Comparison of ENCODE assay signal across 16 cellular contexts in the genomic region with DNA sequence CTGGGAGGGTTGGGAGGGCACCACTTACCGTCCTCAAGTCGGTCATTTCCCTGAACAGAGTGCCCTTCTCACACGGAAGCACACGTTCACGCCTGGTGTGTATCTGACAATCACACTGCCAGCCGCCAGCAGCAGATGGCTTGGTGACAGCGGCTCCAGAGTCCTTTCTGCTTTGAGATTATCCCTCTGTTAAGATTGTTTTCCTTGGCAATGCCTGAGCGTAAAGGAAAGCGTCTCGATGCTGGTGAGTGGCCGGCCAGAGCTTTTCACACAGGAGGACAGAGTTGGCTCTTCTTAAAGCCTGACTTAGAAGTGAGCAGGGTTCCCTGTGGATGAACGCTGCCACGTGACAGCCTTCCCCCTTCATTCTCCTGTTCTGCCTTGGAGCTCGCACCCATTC. TPM values are rescaled to one million over a fixed set of nuclear protein-coding genes. Genes with fewer than 3 reads are reported as not detected.
DNase-seq lines count a peak whose midpoint lies in the region; ATAC-seq and TF ChIP-seq lines count a peak whose summit lies in the region.
"Had no signal": no experiment of that assay in that cellular context is flagged by ENCODE, and none has a peak within 500 bp of the region (broad histone marks: within the 10 kb centered on the region; RNA-seq: fewer than 3 reads in every experiment).

No MANE protein-coding gene starts in this region.

- no peaks in the 10 kb centered on the region for H3K27me3 ChIP-seq in stomach

- ATAC-seq in left ventricle myocardium superior: peak; percentile 81
- no peak for ATAC-seq in HG03159 (IDR thresholded peaks at IDR 0.05; ENCODE audit: unreplicated experiment)

- DNase-seq in NCI-H187 (lab: John Stamatoyannopoulos, UW) (peak; percentile 15 to 40), NCI-H187 treated with DMSO at 0.1 percent for 48 hours (lab: John Stamatoyannopoulos, UW) (no peak), astrocyte of the spinal cord (ENCODE audit: low read depth, low spot score) (peak; percentile 36), left ventricle myocardium superior (peak; percentile 74), stomach (peak; percentile 59), 8988T (no peak)
- no peak for DNase-seq in stimulated activated CD4-positive, alpha-beta T cell treated with anti-CD3 and anti-CD28 coated beads, Interleukin-4, amount 100 ng/mL, for 1 hour
- DNase-seq: activated CD4-positive, CD25-positive, alpha-beta regulatory T cell; activated naive CD4-positive, alpha-beta T cell; central memory CD4-positive, alpha-beta T cell; NCI-H1436 had no signal

- in situ Hi-C loops in astrocyte of the spinal cord (cut with HindIII; ENCODE audit: low sequenced_read_pairs): no loop called here

- H3K4me3 ChIP-seq in astrocyte of the spinal cord (ENCODE audit: low read depth, low read length): no peak overlapping the region
- H3K4me3 ChIP-seq in stomach: no peak overlapping the region
- H3K4me3 ChIP-seq: HAP-1, lung, skin epidermis had no signal

- no peak for TF ChIP-seq EP300 in stomach (IDR thresholded peaks at IDR 0.05)

- peak overlapping the region in 1 of 5 donors; percentile 31 for H3K27ac ChIP-seq in stomach
- H3K27ac ChIP-seq: 22Rv1, skin epidermis had no signal

- 34 to 48% (median 46%) methylated on average over 14 of the region's 14 CpGs for WGBS in stomach, 5 donors

- H3K36me3 ChIP-seq in stomach: peaks cover 7 to 63% (median 54%) of the 10 kb centered on the region in 4 donors

- no peaks in the 10 kb centered on the region for H3K9me3 ChIP-seq in stomach
- H3K9me3 ChIP-seq: HAP-1 had no signal

- TF ChIP-seq POLR2A in stomach (IDR thresholded peaks at IDR 0.05): no peak

- H3K4me1 ChIP-seq in stomach: peaks cover 0 to 19% (median 10%) of the 10 kb centered on the region in 4 donors
- H3K4me1 ChIP-seq: HAP-1 had no signal

- intact Hi-C loops in left ventricle myocardium superior (cut with micrococcal nuclease) (no loop called here), stomach (cut with DNase I; ENCODE audit: low total_unique reads) (no loop called here)

- TF ChIP-seq CTCF in astrocyte of the spinal cord (IDR thresholded peaks at IDR 0.05; ENCODE audit: low read depth, low read length): no peak
- TF ChIP-seq CTCF in stomach (IDR thresholded peaks at IDR 0.05): no peak

RNA-seq across cellular contexts. Expression of gene PRKAR1B, which starts 22.0 kb away (rescaled TPM):
- total RNA-seq in left ventricle myocardium superior: 16.5 TPM
- 10 to 100 TPM in 4 of 5 donors, 1 to 10 TPM in 1; 4.5 to 45.8 (median 15.2) TPM for total RNA-seq in stomach
- 1 to 10 TPM; 5.0 to 9.3 (median 7.8) TPM for polyA plus RNA-seq in stomach

RNA-seq across cellular contexts. Expression of gene DNAAF5, which starts 22.6 kb away (rescaled TPM):
- total RNA-seq in left ventricle myocardium superior (22.8 TPM), stomach (100 to 1,000 TPM in 1 of 5 donors, 10 to 100 TPM in 3, 1 to 10 TPM in 1; 9.2 to 210 (median 33.3) TPM)
- polyA plus RNA-seq in stomach: 10 to 100 TPM in 2 of 3 donors, 1 to 10 TPM in 1; 6.7 to 15.1 (median 10.2) TPM

Comparison
In these comparisons a context has a peak if more than half of its experiments do, and no peak if none do; other contexts are left out.
1. DNase-seq: peak in NCI-H187 (2 of 2), astrocyte of the spinal cord (single experiment), left ventricle myocardium superior (single experiment) and stomach (single experiment); none in NCI-H187 treated with DMSO at 0.1 percent for 48 hours (single experiment), 8988T (single experiment) and stimulated activated CD4-positive, alpha-beta T cell treated with anti-CD3 and anti-CD28 coated beads, Interleukin-4, amount 100 ng/mL, for 1 hour (single experiment).